In genomic region chr10:5735119-5735518, GRCh38 we compare ENCODE assay signal across 1 cellular context.
TF ChIP-seq lines count a peak whose summit lies in the region.

No MANE protein-coding gene starts in this region.

TF ChIP-seq in K562, 482 proteins besides CTCF, POLR2A, EP300 and RAD21:
- TF ChIP-seq SRSF9 (IDR thresholded peaks at IDR 0.05; ENCODE audit: borderline replicate concordance, low read depth, low read length) (no peak), ZNF174 (CRISPR knock-in tag; IDR thresholded peaks at IDR 0.05) (no peak), NKRF (IDR thresholded peaks at IDR 0.05; ENCODE audit: borderline replicate concordance) (no peak), CXXC5 (CRISPR knock-in tag; IDR thresholded peaks at IDR 0.05) (no peak), MAFK (IDR thresholded peaks at IDR 0.05; ENCODE audit: low read length) (peak; percentile 56), DEAF1 (CRISPR knock-in tag; IDR thresholded peaks at IDR 0.05) (no peak), BCOR (IDR thresholded peaks at IDR 0.05) (no peak), TCF15 (CRISPR knock-in tag; IDR thresholded peaks at IDR 0.05) (no peak), ZNF583 (CRISPR knock-in tag; IDR thresholded peaks at IDR 0.05) (no peak), ATF7 (IDR thresholded peaks at IDR 0.05) (no peak), SMARCE1 (IDR thresholded peaks at IDR 0.05) (no peak), SMAD4 (CRISPR knock-in tag; conservative IDR thresholded peaks at IDR 0.05) (no peak), MAFG (tag; conservative IDR thresholded peaks at IDR 0.05) (peak; percentile 11; the same call in 1 of the 2 replicates), HOXB6 (CRISPR knock-in tag; IDR thresholded peaks at IDR 0.05; ENCODE audit: borderline replicate concordance) (no peak), ZBED1 (IDR thresholded peaks at IDR 0.05) (no peak), ZNF316 (IDR thresholded peaks at IDR 0.05) (peak; percentile 77), SMAD3 (CRISPR knock-in tag; conservative IDR thresholded peaks at IDR 0.05) (no peak), ZNF696 (CRISPR knock-in tag; conservative IDR thresholded peaks at IDR 0.05) (no peak), SRSF1 (IDR thresholded peaks at IDR 0.05; ENCODE audit: low read depth, low read length) (no peak), GATAD2A (IDR thresholded peaks at IDR 0.05) (no peak), KAT7 (CRISPR knock-in tag; IDR thresholded peaks at IDR 0.05; ENCODE audit: borderline replicate concordance) (no peak), SPI1 (IDR thresholded peaks at IDR 0.05; ENCODE audit: borderline replicate concordance, low read depth, low read length) (no peak), E2F4 (CRISPR knock-in tag; IDR thresholded peaks at IDR 0.05; ENCODE audit: low read depth) (no peak), RAD51 (IDR thresholded peaks at IDR 0.05; ENCODE audit: borderline replicate concordance, low read depth) (no peak), JUND (IDR thresholded peaks at IDR 0.05; ENCODE audit: borderline replicate concordance, low read depth, low read length) (no peak), JUND (tag; IDR thresholded peaks at IDR 0.05; ENCODE audit: borderline replicate concordance, low read depth, low read length) (no peak), C11orf30 (IDR thresholded peaks at IDR 0.05; ENCODE audit: low read depth) (peak; percentile 61), NR2F6 (CRISPR knock-in tag; IDR thresholded peaks at IDR 0.05) (no peak), MAFF (IDR thresholded peaks at IDR 0.05; ENCODE audit: low read length) (peak; percentile 53; the same call in 1 of the 2 replicates), EHMT2 (IDR thresholded peaks at IDR 0.05) (no peak), E2F5 (CRISPR knock-in tag; IDR thresholded peaks at IDR 0.05) (no peak), TOE1 (IDR thresholded peaks at IDR 0.05; ENCODE audit: borderline replicate concordance) (no peak), TOE1 (CRISPR knock-in tag; IDR thresholded peaks at IDR 0.05; ENCODE audit: borderline replicate concordance, low read depth) (no peak), TAF1 (IDR thresholded peaks at IDR 0.05; ENCODE audit: control insufficient read depth, extremely low read depth, insufficient read depth, low read length, severe bottlenecking) (no peak)
- TF ChIP-seq, protein P1, sequence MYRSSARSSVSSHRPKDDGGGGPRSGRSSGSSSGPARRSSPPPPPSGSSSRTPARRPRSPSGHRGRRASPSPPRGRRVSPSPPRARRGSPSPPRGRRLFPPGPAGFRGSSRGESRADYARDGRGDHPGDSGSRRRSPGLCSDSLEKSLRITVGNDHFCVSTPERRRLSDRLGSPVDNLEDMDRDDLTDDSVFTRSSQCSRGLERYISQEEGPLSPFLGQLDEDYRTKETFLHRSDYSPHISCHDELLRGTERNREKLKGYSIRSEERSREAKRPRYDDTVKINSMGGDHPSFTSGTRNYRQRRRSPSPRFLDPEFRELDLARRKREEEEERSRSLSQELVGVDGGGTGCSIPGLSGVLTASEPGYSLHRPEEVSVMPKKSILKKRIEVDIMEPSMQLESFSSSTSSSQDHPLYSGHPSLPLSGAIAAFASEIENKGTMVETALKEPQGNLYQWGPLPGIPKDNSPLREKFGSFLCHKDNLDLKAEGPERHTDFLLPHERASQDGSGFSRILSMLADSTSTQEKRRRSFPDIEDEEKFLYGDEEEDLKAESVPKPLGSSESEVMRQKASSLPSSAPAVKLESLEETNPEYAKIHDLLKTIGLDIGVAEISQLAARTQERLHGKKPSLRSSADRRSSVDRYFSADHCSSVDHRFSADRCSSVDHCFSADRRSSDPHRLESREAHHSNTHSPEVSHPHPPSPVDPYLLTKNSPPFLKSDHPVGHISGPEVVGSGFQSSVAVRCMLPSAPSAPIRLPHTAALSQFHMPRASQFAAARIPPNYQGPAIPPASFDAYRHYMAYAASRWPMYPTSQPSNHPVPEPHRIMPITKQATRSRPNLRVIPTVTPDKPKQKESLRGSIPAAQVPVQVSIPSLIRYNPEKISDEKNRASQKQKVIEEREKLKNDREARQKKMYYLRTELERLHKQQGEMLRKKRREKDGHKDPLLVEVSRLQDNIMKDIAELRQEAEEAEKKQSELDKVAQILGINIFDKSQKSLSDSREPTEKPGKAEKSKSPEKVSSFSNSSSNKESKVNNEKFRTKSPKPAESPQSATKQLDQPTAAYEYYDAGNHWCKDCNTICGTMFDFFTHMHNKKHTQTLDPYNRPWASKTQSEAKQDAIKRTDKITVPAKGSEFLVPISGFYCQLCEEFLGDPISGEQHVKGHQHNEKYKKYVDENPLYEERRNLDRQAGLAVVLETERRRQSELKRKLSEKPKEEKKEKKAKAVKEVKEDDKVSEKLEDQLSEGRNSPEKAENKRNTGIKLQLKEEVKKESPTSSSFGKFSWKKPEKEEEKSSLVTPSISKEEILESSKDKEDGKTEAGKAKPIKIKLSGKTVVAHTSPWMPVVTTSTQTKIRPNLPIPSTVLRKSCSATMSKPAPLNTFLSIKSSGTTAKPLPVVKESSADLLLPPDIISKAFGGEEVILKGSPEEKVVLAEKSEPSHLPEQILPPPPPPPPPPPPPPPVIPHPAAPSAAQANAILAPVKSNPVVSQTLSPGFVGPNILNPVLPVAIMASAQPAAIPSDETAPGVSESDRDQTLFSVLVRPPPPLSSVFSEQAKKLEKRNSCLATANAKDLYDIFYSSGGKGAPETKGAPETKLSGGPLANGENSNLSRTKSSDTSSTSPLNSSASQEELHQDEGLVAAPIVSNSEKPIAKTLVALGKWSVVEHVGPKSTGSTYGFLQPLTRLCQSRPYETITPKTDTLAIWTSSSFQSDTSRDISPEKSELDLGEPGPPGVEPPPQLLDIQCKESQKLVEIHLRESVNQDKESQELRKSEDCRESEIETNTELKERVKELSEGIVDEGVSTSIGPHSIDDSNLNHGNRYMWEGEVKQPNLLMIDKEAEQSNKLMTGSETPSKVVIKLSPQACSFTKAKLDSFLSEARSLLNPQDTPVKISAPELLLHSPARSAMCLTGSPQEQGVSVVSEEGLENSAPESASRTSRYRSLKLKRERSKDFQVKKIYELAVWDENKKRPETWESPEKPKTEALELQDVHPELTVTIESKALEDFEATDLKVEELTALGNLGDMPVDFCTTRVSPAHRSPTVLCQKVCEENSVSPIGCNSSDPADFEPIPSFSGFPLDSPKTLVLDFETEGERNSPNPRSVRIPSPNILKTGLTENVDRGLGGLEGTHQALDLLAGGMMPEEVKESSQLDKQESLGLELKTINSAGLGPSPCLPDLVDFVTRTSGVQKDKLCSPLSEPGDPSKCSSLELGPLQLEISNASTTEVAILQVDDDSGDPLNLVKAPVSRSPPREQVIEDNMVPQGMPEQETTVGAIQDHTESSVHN (IDR thresholded peaks at IDR 0.05; ENCODE audit: borderline replicate concordance in 1 of 2, low read depth in 1 of 2) = no peak
TF ChIP-seq in K562: peak in this region for 5.
